1 cellular context compared by ENCODE assay signal in the genomic region with DNA sequence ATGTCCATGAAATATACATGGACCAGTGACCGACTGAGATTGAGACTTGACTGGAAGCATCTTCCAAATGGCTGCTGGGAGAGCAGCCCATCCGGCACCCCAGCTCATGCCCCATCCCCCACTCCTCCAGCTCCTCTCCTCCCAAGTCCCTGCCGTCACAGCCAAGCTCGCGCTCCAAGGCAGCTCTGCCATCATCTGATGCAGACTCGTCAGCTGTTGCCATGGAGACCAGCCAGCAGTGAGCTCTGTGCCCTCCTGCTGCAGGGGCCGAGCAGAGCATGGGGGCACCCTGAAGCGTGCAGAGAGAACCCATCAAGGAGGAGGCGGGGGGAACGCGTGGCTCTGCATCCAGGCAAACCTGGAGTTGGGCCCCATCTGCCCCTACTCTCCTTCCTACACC.
TF ChIP-seq lines count a peak whose summit lies in the region.

No MANE protein-coding gene starts in this region.

TF ChIP-seq in SK-N-SH, 30 proteins besides CTCF, POLR2A, EP300 and RAD21 (continued from another document):
- TF ChIP-seq ZBTB33 (IDR thresholded peaks at IDR 0.05; ENCODE audit: borderline replicate concordance, low read depth) = no peak
